19 cellular contexts compared by ENCODE assay signal in genomic region chr19:49658139-49658517, GRCh38.
"Had no signal": no experiment of that assay in that cellular context is flagged by ENCODE, and none has a peak within 500 bp of the region (broad histone marks: within the 10 kb centered on the region; RNA-seq: fewer than 3 reads in every experiment).

No MANE protein-coding gene starts in this region.

- H3K4me3 Mint-ChIP-seq: activated T-helper 17 cell treated with anti-CD3 and anti-CD28 coated beads, Interleukin-2, amount 50 U/mL, for 72 hours; immature natural killer cell; nephron progenitor cell had no signal

- H3K27me3 Mint-ChIP-seq: activated T-helper 17 cell treated with anti-CD3 and anti-CD28 coated beads, Interleukin-2, amount 50 U/mL, for 72 hours; progenitor cell of endocrine pancreas had no signal

- FAIRE-seq: small intestine had no signal

- H3K9me3 Mint-ChIP-seq: activated T-helper 17 cell treated with anti-CD3 and anti-CD28 coated beads, Interleukin-2, amount 50 U/mL, for 72 hours; immature natural killer cell had no signal

- H3K4me1 Mint-ChIP-seq: activated T-helper 17 cell treated with anti-CD3 and anti-CD28 coated beads, Interleukin-2, amount 50 U/mL, for 72 hours had no signal

- H3K9me3 ChIP-seq: transverse colon, vagina had no signal

- H3K4me1 ChIP-seq: foreskin keratinocyte, transverse colon, vagina had no signal

- DNase-seq: activated CD4-positive, alpha-beta T cell treated with anti-CD3 and anti-CD28 coated beads for 1 hour; activated CD4-positive, alpha-beta T cell treated with anti-CD3 and anti-CD28 coated beads, Interleukin-2, amount 50 U/mL, for 4 hours; activated naive CD4-positive, alpha-beta T cell treated with Interleukin-2 at 50 U/mL for 16 hours; anterior cingulate cortex; brain microvascular endothelial cell; cerebellar nuclear complex; effector CD8-positive, alpha-beta T cell; foreskin keratinocyte; immature natural killer cell; nephron progenitor cell; small intestine; stimulated activated CD4-positive, alpha-beta T cell treated with anti-CD3 and anti-CD28 coated beads, Interleukin-4, amount 100 ng/mL, for 24 hours; stimulated activated naive CD4-positive, alpha-beta T cell treated with Interleukin-2 at 50 U/mL for 16 hours; transverse colon had no signal

- ATAC-seq: activated T-helper 17 cell treated with anti-CD3 and anti-CD28 coated beads, Interleukin-2, amount 50 U/mL, for 72 hours; foreskin keratinocyte; right cardiac atrium had no signal

- H3K27me3 ChIP-seq: brain microvascular endothelial cell, foreskin keratinocyte, transverse colon, vagina had no signal

- H3K27ac ChIP-seq: brain microvascular endothelial cell, foreskin keratinocyte, transverse colon, vagina, VCaP had no signal

- H3K4me3 ChIP-seq: transverse colon, vagina had no signal
